29 cellular contexts compared by ENCODE assay signal in genomic region chr17:31275126-31275525, GRCh38. TPM values are rescaled to one million over a fixed set of nuclear protein-coding genes. Genes with fewer than 3 reads are reported as not detected.
DNase-seq lines count a peak whose midpoint lies in the region; ATAC-seq and TF ChIP-seq lines count a peak whose summit lies in the region.
"Had no signal": no experiment of that assay in that cellular context is flagged by ENCODE, and none has a peak within 500 bp of the region (broad histone marks: within the 10 kb centered on the region; RNA-seq: fewer than 3 reads in every experiment).

No MANE protein-coding gene starts in this region.

- TF ChIP-seq CTCF in RWPE2 (IDR thresholded peaks at IDR 0.05; ENCODE audit: poor library complexity, severe bottlenecking) (no peak), esophagus squamous epithelium (IDR thresholded peaks at IDR 0.05) (no peak), spleen (IDR thresholded peaks at IDR 0.05 in 8 of 11, conservative IDR thresholded peaks at IDR 0.05 in 3 of 11) (no peak)

- no peak for ATAC-seq in RWPE2 (ENCODE audit: low read depth)
- ATAC-seq: activated T-cell treated with anti-CD3 and anti-CD28 coated beads, Interleukin-2, amount 50 U/mL, for 4 hours; sciatic nerve had no signal

- TF ChIP-seq POLR2A in esophagus squamous epithelium (IDR thresholded peaks at IDR 0.05), result no peak
- no peak for TF ChIP-seq POLR2A in spleen (IDR thresholded peaks at IDR 0.05)

- intact Hi-C loops in esophagus squamous epithelium (cut with DNase I), result no loop called here
- intact Hi-C loops in spleen (cut with DNase I; ENCODE audit: low total_unique reads), result no loop called here

- H3K4me3 ChIP-seq in RWPE2 (ENCODE audit: severe bottlenecking) (no peak overlapping the region), esophagus squamous epithelium (no peak overlapping the region), spleen (no peak overlapping the region), HAP-1 (no peak overlapping the region)
- H3K4me3 ChIP-seq: cardiac muscle cell, heart left ventricle, Peyer's patch, SJSA1, stomach, tibial artery had no signal

- H3K27ac ChIP-seq in RWPE2 (ENCODE audit: poor library complexity, severe bottlenecking) (peak overlapping the region; percentile 62), esophagus squamous epithelium (peak overlapping the region in 3 of 4 donors; percentile 9 to 51 (median 40)), spleen (peak overlapping the region in 6 of 8 donors; percentile 32 to 76 (median 62))
- H3K27ac ChIP-seq: cardiac muscle cell, parathyroid adenoma, Peyer's patch, SJSA1, tibial artery had no signal

- WGBS in esophagus squamous epithelium, 2 donors, result 90 to 92% methylated on average over 1 of the region's 1 CpG
- 60 to 88% (median 83%) methylated on average over 1 of the region's 1 CpG for WGBS in spleen, 5 donors

- DNase-seq in HCEC 1CT (peak; percentile 10), RWPE2 (ENCODE audit: low spot score) (no peak), esophagus squamous epithelium (lab: John Stamatoyannopoulos, UW) (no peak), spleen (no peak), HAP-1 (ENCODE audit: low spot score in 2 of 2) (no peak), SKM-1 (lab: John Stamatoyannopoulos, UW; ENCODE audit: unreplicated experiment) (no peak), NCI-H2196 (lab: John Stamatoyannopoulos, UW; ENCODE audit: unreplicated experiment) (no peak)
- DNase-seq: activated CD4-positive, alpha-beta T cell treated with anti-CD3 and anti-CD28 coated beads for 48 hours; activated naive CD4-positive, alpha-beta T cell treated with Interleukin-2 at 50 U/mL for 16 hours; activated T-cell treated with anti-CD3 and anti-CD28 coated beads, Interleukin-2, amount 50 U/mL, for 4 hours; AML-193; amygdala; dermis blood vessel endothelial cell; GF-D8; heart left ventricle; KBM-7; left cardiac atrium; midbrain; MM.1S; NCI-H146; NCI-H526; Peyer's patch; stimulated activated CD4-positive, alpha-beta T cell treated with anti-CD3 and anti-CD28 coated beads, Interleukin-15, amount 100 ng/mL, for 24 hours; stomach; tibial artery had no signal

- no peaks in the 10 kb centered on the region for H3K9me3 ChIP-seq in RWPE2 (ENCODE audit: severe bottlenecking)
- H3K9me3 ChIP-seq in esophagus squamous epithelium, result no peaks in the 10 kb centered on the region
- H3K9me3 ChIP-seq in spleen, result no peaks in the 10 kb centered on the region
- no peaks in the 10 kb centered on the region for H3K9me3 ChIP-seq in HAP-1
- H3K9me3 ChIP-seq: heart left ventricle, Peyer's patch, SJSA1, stomach, tibial artery had no signal

- no peaks in the 10 kb centered on the region for H3K27me3 ChIP-seq in RWPE2 (ENCODE audit: insufficient read depth, poor library complexity, severe bottlenecking)
- H3K27me3 ChIP-seq in esophagus squamous epithelium, result no peaks in the 10 kb centered on the region
- no peaks in the 10 kb centered on the region for H3K27me3 ChIP-seq in spleen (replicated peaks in 1 of 7)
- H3K27me3 ChIP-seq in HAP-1 (ENCODE audit: low read depth), result no peaks in the 10 kb centered on the region
- H3K27me3 ChIP-seq: cardiac muscle cell, heart left ventricle, Peyer's patch, SJSA1, stomach, tibial artery had no signal

- H3K36me3 ChIP-seq in RWPE2 (ENCODE audit: low read depth), result peaks cover 69% of the 10 kb centered on the region
- H3K36me3 ChIP-seq in esophagus squamous epithelium, result peaks cover 0 to 41% (median 0%) of the 10 kb centered on the region in 3 donors
- H3K36me3 ChIP-seq in spleen, result peaks cover 0 to 45% (median 4%) of the 10 kb centered on the region in 6 donors
- peaks cover 8% of the 10 kb centered on the region for H3K36me3 ChIP-seq in HAP-1 (replicated peaks)

- in situ Hi-C loops in HAP-1 (cut with MboI; ENCODE audit: low sequenced_read_pairs), result no loop called here

- H3K4me1 ChIP-seq in RWPE2 (ENCODE audit: insufficient read depth, poor library complexity, severe bottlenecking) (peaks cover 20% of the 10 kb centered on the region), esophagus squamous epithelium (peaks cover 5 to 21% (median 17%) of the 10 kb centered on the region in 3 donors), spleen (peaks cover 0 to 12% (median 5%) of the 10 kb centered on the region in 6 donors), HAP-1 (peaks cover 12% of the 10 kb centered on the region)
- H3K4me1 ChIP-seq: parathyroid adenoma, Peyer's patch had no signal

RNA-seq across cellular contexts. Expression of gene OMG, which starts 21.9 kb away (rescaled TPM):
- total RNA-seq in esophagus squamous epithelium (under 1 TPM in 1 of 4 donors, not detected in 3; 0.76 TPM), spleen (10 to 100 TPM in 1 of 7 donors, 1 to 10 TPM in 3, under 1 TPM in 2, not detected in 1; 0.44 to 14.5 (median 4.3) TPM)
- 1 to 10 TPM in 1 of 3 donors, under 1 TPM in 2; 0.41 to 7.3 (median 0.94) TPM for polyA plus RNA-seq in spleen
- total RNA-seq: cardiac muscle cell, Peyer's patch, SJSA1 had no signal

RNA-seq across cellular contexts. Expression of gene EVI2B, which starts 38.7 kb away (rescaled TPM):
- 10 to 100 TPM in 1 of 4 donors, 1 to 10 TPM in 3; 1.7 to 13.4 (median 4.2) TPM for total RNA-seq in esophagus squamous epithelium
- total RNA-seq in spleen, result 100 to 1,000 TPM; 115 to 220 (median 166) TPM
- 100 to 1,000 TPM; 109 to 154 (median 123) TPM for polyA plus RNA-seq in spleen
- total RNA-seq: cardiac muscle cell had no signal

RNA-seq across cellular contexts. Expression of gene EVI2A, which starts 46.3 kb away (rescaled TPM):
- total RNA-seq in esophagus squamous epithelium (10 to 100 TPM in 1 of 4 donors, 1 to 10 TPM in 2, under 1 TPM in 1; 0.68 to 11.1 (median 3.3) TPM), spleen (10 to 100 TPM; 27.0 to 52.8 (median 31.9) TPM)
- 10 to 100 TPM; 46.8 to 79.7 (median 68.0) TPM for polyA plus RNA-seq in spleen
- total RNA-seq: cardiac muscle cell, dermis blood vessel endothelial cell had no signal

Comparison
In these comparisons a context has a peak if more than half of its experiments do, and no peak if none do; other contexts are left out.
1. RNA of gene EVI2B, which starts 38.7 kb away (total RNA-seq): 115 to 220 TPM in spleen; 1.7 to 13.4 TPM in esophagus squamous epithelium; every median in the first group is over 4 times any median in the second.
2. Peak in every context shown above with its lines, with median percentiles within 50 percentile points of each other: H3K27ac ChIP-seq.